ENCODE assay signal across 21 cellular contexts in genomic region chr14:40911161-40911560, GRCh38.
DNase-seq lines count a peak whose midpoint lies in the region; ATAC-seq and TF ChIP-seq lines count a peak whose summit lies in the region.
"Had no signal": no experiment of that assay in that cellular context is flagged by ENCODE, and none has a peak within 500 bp of the region (broad histone marks: within the 10 kb centered on the region; RNA-seq: fewer than 3 reads in every experiment).

No MANE protein-coding gene starts in this region.

- H3K4me1 ChIP-seq in trophoblast cell (ENCODE audit: control insufficient read depth in 1 of 2, insufficient read depth in 2 of 2, low read length in 2 of 2) (peaks cover 0 to 5% of the 10 kb centered on the region in 2 experiments), gastroesophageal sphincter (no peaks in the 10 kb centered on the region)
- H3K4me1 ChIP-seq: A549, HAP-1 had no signal

- no peak for TF ChIP-seq POLR2A in gastroesophageal sphincter (IDR thresholded peaks at IDR 0.05)

- TF ChIP-seq EP300 in gastroesophageal sphincter (IDR thresholded peaks at IDR 0.05): no peak

- no peak overlapping the region for H2BK5ac ChIP-seq in trophoblast cell (ENCODE audit: low read depth, low read length, poor library complexity)

- H3K36me3 ChIP-seq in trophoblast cell (ENCODE audit: control insufficient read depth in 1 of 2, insufficient read depth in 2 of 2, low read length in 2 of 2): no peaks in the 10 kb centered on the region
- no peaks in the 10 kb centered on the region for H3K36me3 ChIP-seq in gastroesophageal sphincter
- H3K36me3 ChIP-seq: HAP-1 had no signal

- no peaks in the 10 kb centered on the region for H3K27me3 Mint-ChIP-seq in activated naive CD4-positive, alpha-beta T cell treated with anti-CD3 and anti-CD28 coated beads, Interleukin-2, amount 10 ng/mL, durations not matched to agents 7 days and 5 days
- H3K27me3 Mint-ChIP-seq: CD4-positive, alpha-beta memory T cell had no signal

- no peak overlapping the region for H2BK12ac ChIP-seq in trophoblast cell (ENCODE audit: low read length)

- no peak overlapping the region for H3K4me3 Mint-ChIP-seq in activated naive CD4-positive, alpha-beta T cell treated with anti-CD3 and anti-CD28 coated beads, Interleukin-2, amount 10 ng/mL, durations not matched to agents 7 days and 5 days
- H3K4me3 Mint-ChIP-seq: CD4-positive, alpha-beta memory T cell; HFFc6 had no signal

- no CpG with 5 or more reads among the region's 4 CpGs for WGBS in trophoblast cell (ENCODE audit: extremely low coverage, insufficient coverage, insufficient read length)
- WGBS in gastroesophageal sphincter (ENCODE audit: low coverage in 1 of 2), 2 donors: 75 to 85% methylated on average over 4 of the region's 4 CpGs

- CTCF ChIA-PET in activated naive CD4-positive, alpha-beta T cell treated with anti-CD3 and anti-CD28 coated beads, Interleukin-2, amount 10 ng/mL, durations not matched to agents 7 days and 5 days (lab: Charles Lee): no interaction called here

- DNase-seq in Ammon's horn (ENCODE audit: low spot score): peak; percentile 40
- DNase-seq in iPS-NIHi7 (ENCODE audit: extremely low spot score): peak; percentile 12
- DNase-seq in trophoblast cell: peak in 1 of 2 donors; percentile 59
- DNase-seq in activated naive CD4-positive, alpha-beta T cell treated with anti-CD3 and anti-CD28 coated beads, Interleukin-2, amount 10 ng/mL, durations not matched to agents 7 days and 5 days: no peak
- DNase-seq: 8988T; ACHN; AML-193; C1 segment of cervical spinal cord; Calu3; CD4-positive, alpha-beta memory T cell; COR-L47; DMS79; EL; GDM1; GOT3; HFFc6 had no signal

- no peaks in the 10 kb centered on the region for H3K79me2 ChIP-seq in trophoblast cell (ENCODE audit: control insufficient read depth, insufficient read depth, low read length, poor library complexity)

- no peak overlapping the region for H4K8ac ChIP-seq in trophoblast cell (ENCODE audit: low read depth, low read length)

- H2AFZ ChIP-seq in trophoblast cell (ENCODE audit: insufficient read depth, low read length, poor library complexity): no peak overlapping the region

- peak overlapping the region; percentile 38 for H3K4me2 ChIP-seq in trophoblast cell (ENCODE audit: low read length)
- H3K4me2 ChIP-seq: A549 had no signal

- H3K18ac ChIP-seq in trophoblast cell (ENCODE audit: low read length): no peak overlapping the region

- H2BK120ac ChIP-seq in trophoblast cell (ENCODE audit: insufficient read depth, low read length, poor library complexity): no peak overlapping the region

- TF ChIP-seq CTCF in gastroesophageal sphincter (IDR thresholded peaks at IDR 0.05): no peak

- H3K4me3 ChIP-seq in trophoblast cell (ENCODE audit: low read depth, low read length) (no peak overlapping the region), gastroesophageal sphincter (no peak overlapping the region)
- H3K4me3 ChIP-seq: A549, GM12878, HAP-1 had no signal

- no peak overlapping the region for H3K14ac ChIP-seq in trophoblast cell (ENCODE audit: low read length)

- no peaks in the 10 kb centered on the region for H3K36me3 Mint-ChIP-seq in activated naive CD4-positive, alpha-beta T cell treated with anti-CD3 and anti-CD28 coated beads, Interleukin-2, amount 10 ng/mL, durations not matched to agents 7 days and 5 days
- H3K36me3 Mint-ChIP-seq: CD4-positive, alpha-beta memory T cell had no signal

- H2AK5ac ChIP-seq in trophoblast cell (ENCODE audit: low read length): no peak overlapping the region

- no peak overlapping the region for H3K23ac ChIP-seq in trophoblast cell (ENCODE audit: low read length)

- H3K27ac ChIP-seq in trophoblast cell (ENCODE audit: low read depth, low read length) (no peak overlapping the region), gastroesophageal sphincter (no peak overlapping the region)
- H3K27ac ChIP-seq: A549 had no signal

- ATAC-seq in gastroesophageal sphincter (no peak), HG02763 (IDR thresholded peaks at IDR 0.05; ENCODE audit: unreplicated experiment) (no peak)
- ATAC-seq: A549, GM12878 had no signal

- H3K9me3 Mint-ChIP-seq in activated naive CD4-positive, alpha-beta T cell treated with anti-CD3 and anti-CD28 coated beads, Interleukin-2, amount 10 ng/mL, durations not matched to agents 7 days and 5 days: no peaks in the 10 kb centered on the region

- H3K9me3 ChIP-seq in trophoblast cell (ENCODE audit: insufficient read depth, low read depth, low read length) (no peaks in the 10 kb centered on the region), gastroesophageal sphincter (no peaks in the 10 kb centered on the region)
- H3K9me3 ChIP-seq: A549, HAP-1 had no signal

- H3K27me3 ChIP-seq in trophoblast cell (ENCODE audit: insufficient read depth, low read length) (no peaks in the 10 kb centered on the region), gastroesophageal sphincter (no peaks in the 10 kb centered on the region)

- H3K4ac ChIP-seq in trophoblast cell (ENCODE audit: low read depth, low read length): no peak overlapping the region

- no peak overlapping the region for H4K12ac ChIP-seq in trophoblast cell (ENCODE audit: low read depth, low read length)

- no peaks in the 10 kb centered on the region for H3K79me1 ChIP-seq in trophoblast cell (ENCODE audit: low read length)

- no peak overlapping the region for H4K91ac ChIP-seq in trophoblast cell (ENCODE audit: low read depth, low read length)

- no peak overlapping the region for H3K9ac ChIP-seq in trophoblast cell (ENCODE audit: low read length)

- no peaks in the 10 kb centered on the region for H3K4me1 Mint-ChIP-seq in activated naive CD4-positive, alpha-beta T cell treated with anti-CD3 and anti-CD28 coated beads, Interleukin-2, amount 10 ng/mL, durations not matched to agents 7 days and 5 days
- H3K4me1 Mint-ChIP-seq: CD4-positive, alpha-beta memory T cell had no signal

- no peak overlapping the region for H3K27ac Mint-ChIP-seq in activated naive CD4-positive, alpha-beta T cell treated with anti-CD3 and anti-CD28 coated beads, Interleukin-2, amount 10 ng/mL, durations not matched to agents 7 days and 5 days
- H3K27ac Mint-ChIP-seq: CD4-positive, alpha-beta memory T cell; HFFc6 had no signal
